In genomic region chr7:112450807-112451661, GRCh38 we compare ENCODE assay signal across 1 cellular context.
A peak's percentile ranks its signal among the peaks of the same experiment; 100 is the strongest.
TF ChIP-seq lines count a peak whose summit lies in the region.

No MANE protein-coding gene starts in this region.

TF ChIP-seq in K562, 482 proteins besides CTCF, POLR2A, EP300 and RAD21 (continued from another document and continues in another):
- TF ChIP-seq THRB (CRISPR knock-in tag; conservative IDR thresholded peaks at IDR 0.05) (no peak), ZNF212 (CRISPR knock-in tag; IDR thresholded peaks at IDR 0.05) (no peak), ZNF766 (CRISPR knock-in tag; conservative IDR thresholded peaks at IDR 0.05) (peak; percentile 95; the same call in 1 of the 2 replicates), RERE (CRISPR knock-in tag; IDR thresholded peaks at IDR 0.05; ENCODE audit: borderline replicate concordance) (peak; percentile 82; the same call in 1 of the 2 replicates), POLR3G (IDR thresholded peaks at IDR 0.05; ENCODE audit: extremely low read depth, insufficient read length, insufficient replicate concordance) (no peak), ZNF280A (IDR thresholded peaks at IDR 0.05; ENCODE audit: low read depth, partially characterized antibody) (no peak), ZNF445 (CRISPR knock-in tag; IDR thresholded peaks at IDR 0.05; ENCODE audit: low read depth) (peak; percentile 40; the same call in 1 of the 2 replicates), SMAD4 (CRISPR knock-in tag; conservative IDR thresholded peaks at IDR 0.05) (peak; percentile 83), ZNF197 (CRISPR knock-in tag; IDR thresholded peaks at IDR 0.05; ENCODE audit: low read depth) (peak; percentile 93), CBX8 (IDR thresholded peaks at IDR 0.05; ENCODE audit: borderline replicate concordance, extremely low read depth, low read depth, low read length, poor library complexity, severe bottlenecking) (no peak), SAP30 (IDR thresholded peaks at IDR 0.05; ENCODE audit: borderline replicate concordance, insufficient read depth, low read depth, low read length, poor library complexity, severe bottlenecking) (peak; percentile 29), CBFA2T3 (IDR thresholded peaks at IDR 0.05) (no peak), ZNF77 (CRISPR knock-in tag; IDR thresholded peaks at IDR 0.05) (no peak), ID3 (CRISPR knock-in tag; IDR thresholded peaks at IDR 0.05) (no peak), ID3 (tag; IDR thresholded peaks at IDR 0.05) (peak; percentile 46; the same call in 1 of the 2 replicates), FOS (IDR thresholded peaks at IDR 0.05; ENCODE audit: extremely low read depth, insufficient read length) (no peak), GABPB1 (CRISPR knock-in tag; IDR thresholded peaks at IDR 0.05) (peak; percentile 83), ZNF431 (CRISPR knock-in tag; IDR thresholded peaks at IDR 0.05) (peak; percentile 71; the same call in 1 of the 2 replicates), U2AF2 (optimal IDR thresholded peaks at IDR 0.05; ENCODE audit: low read depth, low read length) (no peak), ETV6 (IDR thresholded peaks at IDR 0.05; ENCODE audit: borderline replicate concordance in 1 of 2, low read depth in 2 of 2, low read length in 1 of 2) (no peak), ETV6 (CRISPR knock-in tag; IDR thresholded peaks at IDR 0.05; ENCODE audit: borderline replicate concordance) (0 out of 2 replicates have a peak, but pooled peaks have one; percentile 81), ZNF282 (CRISPR knock-in tag; IDR thresholded peaks at IDR 0.05) (no peak), ETV5 (CRISPR knock-in tag; IDR thresholded peaks at IDR 0.05; ENCODE audit: low read depth) (peak; percentile 68), SP2 (IDR thresholded peaks at IDR 0.05; ENCODE audit: extremely low read depth, low read depth, low read length, poor library complexity, severe bottlenecking) (no peak), E2F1 (CRISPR knock-in tag; IDR thresholded peaks at IDR 0.05) (no peak), USF2 (CRISPR knock-in tag; IDR thresholded peaks at IDR 0.05) (no peak), MITF (IDR thresholded peaks at IDR 0.05) (no peak), ZNF395 (CRISPR knock-in tag; IDR thresholded peaks at IDR 0.05) (peak; percentile 87), ZNF449 (CRISPR knock-in tag; IDR thresholded peaks at IDR 0.05) (no peak), ETS1 (conservative IDR thresholded peaks at IDR 0.05; ENCODE audit: control insufficient read depth, low read depth, low read length) (peak; percentile 93), E2F5 (CRISPR knock-in tag; IDR thresholded peaks at IDR 0.05) (peak; percentile 22), GTF2F1 (IDR thresholded peaks at IDR 0.05; ENCODE audit: low read depth, low read length) (no peak; the same call in 1 of the 2 replicates), CHD4 (IDR thresholded peaks at IDR 0.05; ENCODE audit: insufficient read depth, insufficient replicate concordance, low read depth, low read length, poor library complexity, severe bottlenecking) (no peak), CXXC5 (CRISPR knock-in tag; IDR thresholded peaks at IDR 0.05) (peak; percentile 83), E2F6 (IDR thresholded peaks at IDR 0.05; ENCODE audit: borderline replicate concordance in 1 of 2, extremely low read depth in 1 of 2, insufficient read depth in 1 of 2, insufficient read length in 1 of 2, low read depth in 1 of 2, low read length in 1 of 2, poor library complexity in 1 of 2, severe bottlenecking in 1 of 2) (peak; percentile 44 to 55), ZFX (CRISPR knock-in tag; IDR thresholded peaks at IDR 0.05) (peak; percentile 97), ZFP1 (CRISPR knock-in tag; IDR thresholded peaks at IDR 0.05) (no peak), SRSF9 (IDR thresholded peaks at IDR 0.05; ENCODE audit: borderline replicate concordance, low read depth, low read length) (no peak), TARDBP (IDR thresholded peaks at IDR 0.05) (peak; percentile 90), ZC3H11A (IDR thresholded peaks at IDR 0.05; ENCODE audit: low read depth, low read length) (no peak), SIN3B (IDR thresholded peaks at IDR 0.05; ENCODE audit: low read depth) (peak; percentile 7; the same call in 1 of the 2 replicates), NFXL1 (CRISPR knock-in tag; IDR thresholded peaks at IDR 0.05) (peak; percentile 67; the same call in 1 of the 2 replicates), SREBF1 (IDR thresholded peaks at IDR 0.05; ENCODE audit: borderline replicate concordance, low read depth, low read length) (no peak; the same call in 1 of the 2 replicates), RAD51 (IDR thresholded peaks at IDR 0.05; ENCODE audit: borderline replicate concordance, low read depth) (0 out of 2 replicates have a peak, but pooled peaks have one; percentile 42)
